ENCODE assay signal across 1 cellular context in the genomic region with DNA sequence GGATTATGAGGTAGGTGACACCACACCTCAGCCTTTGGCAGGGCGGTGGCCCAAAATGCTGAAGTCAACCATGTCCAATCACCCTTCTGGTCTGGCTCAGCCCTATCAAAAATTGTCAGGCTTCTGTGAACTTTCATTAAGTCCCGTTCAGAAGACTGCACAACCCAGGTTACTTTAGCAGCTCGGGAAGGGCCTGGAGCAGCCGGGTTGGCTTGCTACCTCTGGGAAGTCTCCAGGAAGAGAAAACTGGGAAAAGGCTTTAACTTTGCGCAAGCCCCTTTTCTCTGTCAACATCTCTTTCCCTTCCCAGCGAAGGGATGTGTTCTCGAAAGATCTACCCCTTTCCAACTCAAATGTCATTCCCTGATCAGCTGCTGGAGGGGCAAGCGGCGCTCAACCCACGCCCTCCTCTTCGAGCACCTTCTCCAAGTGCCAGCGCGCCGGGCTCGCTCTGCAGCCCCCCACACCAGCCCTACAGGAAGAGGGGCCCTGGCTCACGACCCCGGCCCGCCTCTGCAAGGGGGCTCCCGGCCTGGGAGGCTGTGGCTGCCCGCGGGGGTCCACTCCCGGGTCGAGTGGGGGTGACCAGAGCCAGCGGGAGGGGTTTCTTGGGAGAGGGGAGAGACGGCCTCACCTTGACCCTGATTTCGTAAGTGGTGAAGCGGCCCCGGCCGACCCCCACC.
TF ChIP-seq lines count a peak whose summit lies in the region.

No MANE protein-coding gene starts in this region.

TF ChIP-seq in HEK293, 187 proteins besides CTCF, POLR2A, EP300 and RAD21 (continued from another document and continues in another):
- TF ChIP-seq, protein P1, sequence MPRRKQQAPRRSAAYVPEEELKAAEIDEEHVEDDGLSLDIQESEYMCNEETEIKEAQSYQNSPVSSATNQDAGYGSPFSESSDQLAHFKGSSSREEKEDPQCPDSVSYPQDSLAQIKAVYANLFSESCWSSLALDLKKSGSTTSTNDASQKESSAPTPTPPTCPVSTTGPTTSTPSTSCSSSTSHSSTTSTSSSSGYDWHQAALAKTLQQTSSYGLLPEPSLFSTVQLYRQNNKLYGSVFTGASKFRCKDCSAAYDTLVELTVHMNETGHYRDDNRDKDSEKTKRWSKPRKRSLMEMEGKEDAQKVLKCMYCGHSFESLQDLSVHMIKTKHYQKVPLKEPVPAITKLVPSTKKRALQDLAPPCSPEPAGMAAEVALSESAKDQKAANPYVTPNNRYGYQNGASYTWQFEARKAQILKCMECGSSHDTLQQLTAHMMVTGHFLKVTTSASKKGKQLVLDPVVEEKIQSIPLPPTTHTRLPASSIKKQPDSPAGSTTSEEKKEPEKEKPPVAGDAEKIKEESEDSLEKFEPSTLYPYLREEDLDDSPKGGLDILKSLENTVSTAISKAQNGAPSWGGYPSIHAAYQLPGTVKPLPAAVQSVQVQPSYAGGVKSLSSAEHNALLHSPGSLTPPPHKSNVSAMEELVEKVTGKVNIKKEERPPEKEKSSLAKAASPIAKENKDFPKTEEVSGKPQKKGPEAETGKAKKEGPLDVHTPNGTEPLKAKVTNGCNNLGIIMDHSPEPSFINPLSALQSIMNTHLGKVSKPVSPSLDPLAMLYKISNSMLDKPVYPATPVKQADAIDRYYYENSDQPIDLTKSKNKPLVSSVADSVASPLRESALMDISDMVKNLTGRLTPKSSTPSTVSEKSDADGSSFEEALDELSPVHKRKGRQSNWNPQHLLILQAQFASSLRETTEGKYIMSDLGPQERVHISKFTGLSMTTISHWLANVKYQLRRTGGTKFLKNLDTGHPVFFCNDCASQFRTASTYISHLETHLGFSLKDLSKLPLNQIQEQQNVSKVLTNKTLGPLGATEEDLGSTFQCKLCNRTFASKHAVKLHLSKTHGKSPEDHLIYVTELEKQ (tag by site-specific recombination; IDR thresholded peaks at IDR 0.05; ENCODE audit: borderline replicate concordance): no peak
- TF ChIP-seq ZNF266 (tag by site-specific recombination; IDR thresholded peaks at IDR 0.05; ENCODE audit: low read depth) (no peak), OVOL3 (tag by site-specific recombination; IDR thresholded peaks at IDR 0.05) (no peak), OSR2 (tag by site-specific recombination; IDR thresholded peaks at IDR 0.05) (no peak), KLF8 (tag by site-specific recombination; IDR thresholded peaks at IDR 0.05) (no peak), ZNF121 (tag by site-specific recombination; IDR thresholded peaks at IDR 0.05) (no peak), KLF7 (tag by site-specific recombination; IDR thresholded peaks at IDR 0.05; ENCODE audit: borderline replicate concordance) (no peak), ZNF391 (tag by site-specific recombination; IDR thresholded peaks at IDR 0.05; ENCODE audit: borderline replicate concordance, low read depth) (no peak), ZNF133 (tag by site-specific recombination; IDR thresholded peaks at IDR 0.05) (no peak), ZNF423 (tag by site-specific recombination; IDR thresholded peaks at IDR 0.05) (no peak), YY1 (tag by site-specific recombination; IDR thresholded peaks at IDR 0.05) (no peak), ZNF548 (tag by site-specific recombination; IDR thresholded peaks at IDR 0.05) (no peak), ZNF837 (tag by site-specific recombination; IDR thresholded peaks at IDR 0.05) (no peak), ZNF623 (tag by site-specific recombination; IDR thresholded peaks at IDR 0.05) (no peak), GLIS2 (tag by site-specific recombination; IDR thresholded peaks at IDR 0.05) (peak; percentile 91), ZNF184 (tag by site-specific recombination; IDR thresholded peaks at IDR 0.05) (no peak), KLF10 (tag by site-specific recombination; IDR thresholded peaks at IDR 0.05) (no peak), TRIM28 (IDR thresholded peaks at IDR 0.05; ENCODE audit: borderline replicate concordance, low read length) (no peak), EGR2 (tag by site-specific recombination; IDR thresholded peaks at IDR 0.05; ENCODE audit: low read depth) (peak; percentile 30; the same call in 1 of the 2 replicates), ZNF664 (tag by site-specific recombination; IDR thresholded peaks at IDR 0.05) (no peak), ZNF311 (tag by site-specific recombination; IDR thresholded peaks at IDR 0.05; ENCODE audit: borderline replicate concordance) (no peak), ZNF776 (tag by site-specific recombination; IDR thresholded peaks at IDR 0.05; ENCODE audit: borderline replicate concordance) (no peak), ZNF624 (tag by site-specific recombination; IDR thresholded peaks at IDR 0.05) (no peak), SETDB1 (IDR thresholded peaks at IDR 0.05; ENCODE audit: insufficient read length, low read length) (no peak), ZNF138 (tag by site-specific recombination; IDR thresholded peaks at IDR 0.05; ENCODE audit: borderline replicate concordance) (no peak), MEIS1 (CRISPR knock-in tag; IDR thresholded peaks at IDR 0.05; ENCODE audit: borderline replicate concordance) (no peak), ZNF341 (tag by site-specific recombination; IDR thresholded peaks at IDR 0.05; ENCODE audit: low read depth) (0 out of 2 replicates have a peak, but pooled peaks have one; percentile 13), ZNF169 (tag by site-specific recombination; IDR thresholded peaks at IDR 0.05) (no peak), ZNF394 (tag by site-specific recombination; IDR thresholded peaks at IDR 0.05; ENCODE audit: borderline replicate concordance) (no peak), ZSCAN16 (tag by site-specific recombination; IDR thresholded peaks at IDR 0.05) (no peak), ZBTB1 (tag by site-specific recombination; IDR thresholded peaks at IDR 0.05) (no peak), ZBTB21 (tag by site-specific recombination; IDR thresholded peaks at IDR 0.05) (no peak), ZNF274 (IDR thresholded peaks at IDR 0.05; ENCODE audit: low read length) (no peak), ZNF274 (tag by site-specific recombination; IDR thresholded peaks at IDR 0.05; ENCODE audit: borderline replicate concordance) (no peak), WT1 (tag by site-specific recombination; IDR thresholded peaks at IDR 0.05) (no peak), ZNF302 (tag by site-specific recombination; IDR thresholded peaks at IDR 0.05; ENCODE audit: low read depth) (no peak), ZNF621 (tag by site-specific recombination; IDR thresholded peaks at IDR 0.05) (no peak), ZNF223 (tag by site-specific recombination; IDR thresholded peaks at IDR 0.05) (no peak), ZNF174 (tag by site-specific recombination; IDR thresholded peaks at IDR 0.05) (no peak)
- TF ChIP-seq, protein P2, sequence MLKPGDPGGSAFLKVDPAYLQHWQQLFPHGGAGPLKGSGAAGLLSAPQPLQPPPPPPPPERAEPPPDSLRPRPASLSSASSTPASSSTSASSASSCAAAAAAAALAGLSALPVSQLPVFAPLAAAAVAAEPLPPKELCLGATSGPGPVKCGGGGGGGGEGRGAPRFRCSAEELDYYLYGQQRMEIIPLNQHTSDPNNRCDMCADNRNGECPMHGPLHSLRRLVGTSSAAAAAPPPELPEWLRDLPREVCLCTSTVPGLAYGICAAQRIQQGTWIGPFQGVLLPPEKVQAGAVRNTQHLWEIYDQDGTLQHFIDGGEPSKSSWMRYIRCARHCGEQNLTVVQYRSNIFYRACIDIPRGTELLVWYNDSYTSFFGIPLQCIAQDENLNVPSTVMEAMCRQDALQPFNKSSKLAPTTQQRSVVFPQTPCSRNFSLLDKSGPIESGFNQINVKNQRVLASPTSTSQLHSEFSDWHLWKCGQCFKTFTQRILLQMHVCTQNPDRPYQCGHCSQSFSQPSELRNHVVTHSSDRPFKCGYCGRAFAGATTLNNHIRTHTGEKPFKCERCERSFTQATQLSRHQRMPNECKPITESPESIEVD (tag by site-specific recombination; IDR thresholded peaks at IDR 0.05): no peak
- TF ChIP-seq, protein P3, sequence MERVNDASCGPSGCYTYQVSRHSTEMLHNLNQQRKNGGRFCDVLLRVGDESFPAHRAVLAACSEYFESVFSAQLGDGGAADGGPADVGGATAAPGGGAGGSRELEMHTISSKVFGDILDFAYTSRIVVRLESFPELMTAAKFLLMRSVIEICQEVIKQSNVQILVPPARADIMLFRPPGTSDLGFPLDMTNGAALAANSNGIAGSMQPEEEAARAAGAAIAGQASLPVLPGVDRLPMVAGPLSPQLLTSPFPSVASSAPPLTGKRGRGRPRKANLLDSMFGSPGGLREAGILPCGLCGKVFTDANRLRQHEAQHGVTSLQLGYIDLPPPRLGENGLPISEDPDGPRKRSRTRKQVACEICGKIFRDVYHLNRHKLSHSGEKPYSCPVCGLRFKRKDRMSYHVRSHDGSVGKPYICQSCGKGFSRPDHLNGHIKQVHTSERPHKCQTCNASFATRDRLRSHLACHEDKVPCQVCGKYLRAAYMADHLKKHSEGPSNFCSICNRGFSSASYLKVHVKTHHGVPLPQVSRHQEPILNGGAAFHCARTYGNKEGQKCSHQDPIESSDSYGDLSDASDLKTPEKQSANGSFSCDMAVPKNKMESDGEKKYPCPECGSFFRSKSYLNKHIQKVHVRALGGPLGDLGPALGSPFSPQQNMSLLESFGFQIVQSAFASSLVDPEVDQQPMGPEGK (tag by site-specific recombination; IDR thresholded peaks at IDR 0.05): no peak; the same call in none of the 2 replicates
- TF ChIP-seq, protein P4, sequence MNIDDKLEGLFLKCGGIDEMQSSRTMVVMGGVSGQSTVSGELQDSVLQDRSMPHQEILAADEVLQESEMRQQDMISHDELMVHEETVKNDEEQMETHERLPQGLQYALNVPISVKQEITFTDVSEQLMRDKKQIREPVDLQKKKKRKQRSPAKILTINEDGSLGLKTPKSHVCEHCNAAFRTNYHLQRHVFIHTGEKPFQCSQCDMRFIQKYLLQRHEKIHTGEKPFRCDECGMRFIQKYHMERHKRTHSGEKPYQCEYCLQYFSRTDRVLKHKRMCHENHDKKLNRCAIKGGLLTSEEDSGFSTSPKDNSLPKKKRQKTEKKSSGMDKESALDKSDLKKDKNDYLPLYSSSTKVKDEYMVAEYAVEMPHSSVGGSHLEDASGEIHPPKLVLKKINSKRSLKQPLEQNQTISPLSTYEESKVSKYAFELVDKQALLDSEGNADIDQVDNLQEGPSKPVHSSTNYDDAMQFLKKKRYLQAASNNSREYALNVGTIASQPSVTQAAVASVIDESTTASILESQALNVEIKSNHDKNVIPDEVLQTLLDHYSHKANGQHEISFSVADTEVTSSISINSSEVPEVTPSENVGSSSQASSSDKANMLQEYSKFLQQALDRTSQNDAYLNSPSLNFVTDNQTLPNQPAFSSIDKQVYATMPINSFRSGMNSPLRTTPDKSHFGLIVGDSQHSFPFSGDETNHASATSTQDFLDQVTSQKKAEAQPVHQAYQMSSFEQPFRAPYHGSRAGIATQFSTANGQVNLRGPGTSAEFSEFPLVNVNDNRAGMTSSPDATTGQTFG (tag by site-specific recombination; IDR thresholded peaks at IDR 0.05; ENCODE audit: borderline replicate concordance): no peak
- TF ChIP-seq, protein P5, sequence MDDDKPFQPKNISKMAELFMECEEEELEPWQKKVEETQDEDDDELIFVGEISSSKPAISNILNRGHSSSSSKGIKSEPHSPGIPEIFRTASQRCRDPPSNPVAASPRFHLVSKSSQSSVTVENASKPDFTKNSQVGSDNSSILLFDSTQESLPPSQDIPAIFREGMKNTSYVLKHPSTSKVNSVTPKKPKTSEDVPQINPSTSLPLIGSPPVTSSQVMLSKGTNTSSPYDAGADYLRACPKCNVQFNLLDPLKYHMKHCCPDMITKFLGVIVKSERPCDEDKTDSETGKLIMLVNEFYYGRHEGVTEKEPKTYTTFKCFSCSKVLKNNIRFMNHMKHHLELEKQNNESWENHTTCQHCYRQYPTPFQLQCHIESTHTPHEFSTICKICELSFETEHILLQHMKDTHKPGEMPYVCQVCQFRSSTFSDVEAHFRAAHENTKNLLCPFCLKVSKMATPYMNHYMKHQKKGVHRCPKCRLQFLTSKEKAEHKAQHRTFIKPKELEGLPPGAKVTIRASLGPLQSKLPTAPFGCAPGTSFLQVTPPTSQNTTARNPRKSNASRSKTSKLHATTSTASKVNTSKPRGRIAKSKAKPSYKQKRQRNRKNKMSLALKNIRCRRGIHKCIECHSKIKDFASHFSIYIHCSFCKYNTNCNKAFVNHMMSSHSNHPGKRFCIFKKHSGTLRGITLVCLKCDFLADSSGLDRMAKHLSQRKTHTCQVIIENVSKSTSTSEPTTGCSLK (tag by site-specific recombination; IDR thresholded peaks at IDR 0.05): no peak
- TF ChIP-seq, protein P6, sequence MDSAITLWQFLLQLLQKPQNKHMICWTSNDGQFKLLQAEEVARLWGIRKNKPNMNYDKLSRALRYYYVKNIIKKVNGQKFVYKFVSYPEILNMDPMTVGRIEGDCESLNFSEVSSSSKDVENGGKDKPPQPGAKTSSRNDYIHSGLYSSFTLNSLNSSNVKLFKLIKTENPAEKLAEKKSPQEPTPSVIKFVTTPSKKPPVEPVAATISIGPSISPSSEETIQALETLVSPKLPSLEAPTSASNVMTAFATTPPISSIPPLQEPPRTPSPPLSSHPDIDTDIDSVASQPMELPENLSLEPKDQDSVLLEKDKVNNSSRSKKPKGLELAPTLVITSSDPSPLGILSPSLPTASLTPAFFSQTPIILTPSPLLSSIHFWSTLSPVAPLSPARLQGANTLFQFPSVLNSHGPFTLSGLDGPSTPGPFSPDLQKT (IDR thresholded peaks at IDR 0.05; ENCODE audit: borderline replicate concordance, low read depth, low read length): no peak
- TF ChIP-seq, protein P7, sequence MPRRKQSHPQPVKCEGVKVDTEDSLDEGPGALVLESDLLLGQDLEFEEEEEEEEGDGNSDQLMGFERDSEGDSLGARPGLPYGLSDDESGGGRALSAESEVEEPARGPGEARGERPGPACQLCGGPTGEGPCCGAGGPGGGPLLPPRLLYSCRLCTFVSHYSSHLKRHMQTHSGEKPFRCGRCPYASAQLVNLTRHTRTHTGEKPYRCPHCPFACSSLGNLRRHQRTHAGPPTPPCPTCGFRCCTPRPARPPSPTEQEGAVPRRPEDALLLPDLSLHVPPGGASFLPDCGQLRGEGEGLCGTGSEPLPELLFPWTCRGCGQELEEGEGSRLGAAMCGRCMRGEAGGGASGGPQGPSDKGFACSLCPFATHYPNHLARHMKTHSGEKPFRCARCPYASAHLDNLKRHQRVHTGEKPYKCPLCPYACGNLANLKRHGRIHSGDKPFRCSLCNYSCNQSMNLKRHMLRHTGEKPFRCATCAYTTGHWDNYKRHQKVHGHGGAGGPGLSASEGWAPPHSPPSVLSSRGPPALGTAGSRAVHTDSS (tag by site-specific recombination; IDR thresholded peaks at IDR 0.05): no peak
- TF ChIP-seq, protein P8, sequence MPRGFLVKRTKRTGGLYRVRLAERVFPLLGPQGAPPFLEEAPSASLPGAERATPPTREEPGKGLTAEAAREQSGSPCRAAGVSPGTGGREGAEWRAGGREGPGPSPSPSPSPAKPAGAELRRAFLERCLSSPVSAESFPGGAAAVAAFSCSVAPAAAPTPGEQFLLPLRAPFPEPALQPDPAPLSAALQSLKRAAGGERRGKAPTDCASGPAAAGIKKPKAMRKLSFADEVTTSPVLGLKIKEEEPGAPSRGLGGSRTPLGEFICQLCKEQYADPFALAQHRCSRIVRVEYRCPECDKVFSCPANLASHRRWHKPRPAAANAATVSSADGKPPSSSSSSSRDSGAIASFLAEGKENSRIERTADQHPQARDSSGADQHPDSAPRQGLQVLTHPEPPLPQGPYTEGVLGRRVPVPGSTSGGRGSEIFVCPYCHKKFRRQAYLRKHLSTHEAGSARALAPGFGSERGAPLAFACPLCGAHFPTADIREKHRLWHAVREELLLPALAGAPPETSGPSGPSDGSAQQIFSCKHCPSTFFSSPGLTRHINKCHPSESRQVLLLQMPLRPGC (tag by site-specific recombination; IDR thresholded peaks at IDR 0.05): no peak
